Comparison of ENCODE assay signal across 8 cellular contexts in the genomic region with DNA sequence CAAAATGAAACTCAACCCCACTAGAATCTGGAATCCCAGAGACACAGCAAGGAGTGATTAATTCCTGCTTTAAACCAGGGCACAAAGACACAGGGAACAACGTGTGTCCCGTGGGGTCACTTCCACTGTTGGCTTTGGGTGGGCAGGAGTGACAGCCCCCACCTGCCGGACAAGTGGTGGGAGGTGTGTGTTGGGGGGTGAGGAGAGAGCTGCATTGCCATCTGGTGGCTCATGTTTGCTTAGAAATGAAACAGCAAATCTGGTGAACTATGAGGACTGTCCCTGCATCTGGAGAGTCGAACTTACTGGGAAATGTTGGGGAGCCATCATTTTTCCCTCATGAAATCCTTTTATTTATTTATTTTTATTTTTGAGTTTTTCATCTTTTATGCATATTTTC.
DNase-seq lines count a peak whose midpoint lies in the region; ATAC-seq and TF ChIP-seq lines count a peak whose summit lies in the region.

No MANE protein-coding gene starts in this region.

- H3K9me3 ChIP-seq in cardiac muscle cell (ENCODE audit: low read depth) (no peaks in the 10 kb centered on the region), heart left ventricle (no peaks in the 10 kb centered on the region), PC-9 (ENCODE audit: insufficient read depth, low read depth) (no peaks in the 10 kb centered on the region)

- H3K27ac ChIP-seq in cardiac muscle cell (no peak overlapping the region), heart left ventricle (no peak overlapping the region), PC-9 (no peak overlapping the region)

- H3K4me1 Mint-ChIP-seq in type B pancreatic cell (ENCODE audit: unreplicated experiment): peaks cover 21% of the 10 kb centered on the region
- H3K4me1 Mint-ChIP-seq in stimulated activated naive CD8-positive, alpha-beta T cell treated with anti-CD3 and anti-CD28 coated beads, Interleukin-15, amount 100 ng/mL, for 72 hours: no peaks in the 10 kb centered on the region

- TF ChIP-seq CTCF in cardiac muscle cell (IDR thresholded peaks at IDR 0.05; ENCODE audit: low read depth, low read length) (peak; percentile 46), heart left ventricle (IDR thresholded peaks at IDR 0.05) (peak in 6 of 12 donors; percentile 13 to 45 (median 24)), PC-9 (conservative IDR thresholded peaks at IDR 0.05) (peak; percentile 51), fibroblast of pulmonary artery (IDR thresholded peaks at IDR 0.05; ENCODE audit: low read length, missing control alignments) (peak; percentile 48), type B pancreatic cell (conservative IDR thresholded peaks at IDR 0.05) (peak; percentile 40)

- POLR2A ChIA-PET in PC-9 (lab: Charles Lee; ENCODE audit: unreplicated experiment): interaction anchor here (0.7 to 0.8 kb wide), 2 partner anchors 70 to 568 kb away, joined by 6 to 10 read pairs; no protein-coding TSS in a partner anchor

- no peaks in the 10 kb centered on the region for H3K9me3 Mint-ChIP-seq in type B pancreatic cell
- no peaks in the 10 kb centered on the region for H3K9me3 Mint-ChIP-seq in stimulated activated naive CD8-positive, alpha-beta T cell treated with anti-CD3 and anti-CD28 coated beads, Interleukin-15, amount 100 ng/mL, for 72 hours

- no peak for TF ChIP-seq POLR2A in heart left ventricle (IDR thresholded peaks at IDR 0.05)

- H3K79me2 ChIP-seq in PC-9 (ENCODE audit: low read depth): no peaks in the 10 kb centered on the region

- no peak overlapping the region for H3K4me3 ChIP-seq in cardiac muscle cell
- peak overlapping the region in 4 of 12 donors; percentile 15 to 34 (median 22) for H3K4me3 ChIP-seq in heart left ventricle
- H3K4me3 ChIP-seq in PC-9: no peak overlapping the region
- no peak overlapping the region for H3K4me3 ChIP-seq in fibroblast of pulmonary artery (replicated peaks; ENCODE audit: low read depth, low read length)

- H3K4me1 ChIP-seq in cardiac muscle cell (ENCODE audit: low read depth) (peaks cover 11% of the 10 kb centered on the region), heart left ventricle (peaks cover 0 to 6% (median 0%) of the 10 kb centered on the region in 12 donors), PC-9 (replicated peaks; ENCODE audit: insufficient read depth) (peaks cover 9% of the 10 kb centered on the region; the same call in 1 of the 2 replicates)

- H2AFZ ChIP-seq in PC-9: no peak overlapping the region

- 33 to 38% (median 35%) methylated on average over 4 of the region's 4 CpGs for WGBS in heart left ventricle, 4 donors

- no peak overlapping the region for H3K27ac Mint-ChIP-seq in type B pancreatic cell
- H3K27ac Mint-ChIP-seq in stimulated activated naive CD8-positive, alpha-beta T cell treated with anti-CD3 and anti-CD28 coated beads, Interleukin-15, amount 100 ng/mL, for 72 hours: peak overlapping the region in 1 of 2 donors; percentile 72

- no peak for ATAC-seq in heart left ventricle
- no peak for ATAC-seq in GM18502 (IDR thresholded peaks at IDR 0.05; ENCODE audit: poor library complexity, unreplicated experiment)
- ATAC-seq in GM18520 (IDR thresholded peaks at IDR 0.05; ENCODE audit: unreplicated experiment): no peak
- ATAC-seq in stimulated activated naive CD8-positive, alpha-beta T cell treated with anti-CD3 and anti-CD28 coated beads, Interleukin-15, amount 100 ng/mL, for 72 hours: no peak

- no peaks in the 10 kb centered on the region for H3K27me3 ChIP-seq in cardiac muscle cell
- no peaks in the 10 kb centered on the region for H3K27me3 ChIP-seq in heart left ventricle
- no peaks in the 10 kb centered on the region for H3K27me3 ChIP-seq in PC-9 (ENCODE audit: insufficient read depth, low read depth)

- H3K36me3 Mint-ChIP-seq in type B pancreatic cell: no peaks in the 10 kb centered on the region

- peaks cover 2% of the 10 kb centered on the region for H3K27me3 Mint-ChIP-seq in type B pancreatic cell
- H3K27me3 Mint-ChIP-seq in stimulated activated naive CD8-positive, alpha-beta T cell treated with anti-CD3 and anti-CD28 coated beads, Interleukin-15, amount 100 ng/mL, for 72 hours: peaks cover 13% of the 10 kb centered on the region

- peak in 1 of 2 donors; percentile 16 for DNase-seq in cardiac muscle cell (ENCODE audit: low read depth in 1 of 2, low spot score in 1 of 2)
- no peak for DNase-seq in heart left ventricle
- DNase-seq in PC-9: no peak
- peak; percentile 21 for DNase-seq in fibroblast of pulmonary artery (ENCODE audit: low read depth)
- DNase-seq in type B pancreatic cell (ENCODE audit: extremely low spot score, unreplicated experiment): no peak
- no peak for DNase-seq in stimulated activated naive CD8-positive, alpha-beta T cell treated with anti-CD3 and anti-CD28 coated beads, Interleukin-15, amount 100 ng/mL, for 72 hours

- no peaks in the 10 kb centered on the region for H3K36me3 ChIP-seq in cardiac muscle cell
- no peaks in the 10 kb centered on the region for H3K36me3 ChIP-seq in heart left ventricle
- H3K36me3 ChIP-seq in PC-9 (ENCODE audit: low read depth): no peaks in the 10 kb centered on the region

- intact Hi-C loops in heart left ventricle (cut with DNase I): no loop called here
- intact Hi-C loops in PC-9 (cut with micrococcal nuclease; ENCODE audit: unreplicated experiment): no loop called here

- H3K4me2 ChIP-seq in PC-9: peak overlapping the region; percentile 54

- CTCF ChIA-PET in PC-9 (lab: Charles Lee): no interaction called here

- no TSS peak for BruUV-seq in PC-9 (replicated peaks; lab: Mats Ljungman, UMichigan)

- peaks cover 4% of the 10 kb centered on the region; the same call in 1 of the 2 replicates for H3F3A ChIP-seq in PC-9 (ENCODE audit: insufficient read depth, low read depth)

- no peaks in the 10 kb centered on the region for H3K9me2 ChIP-seq in PC-9 (ENCODE audit: insufficient read depth)

- no peaks in the 10 kb centered on the region for H4K20me1 ChIP-seq in PC-9 (ENCODE audit: insufficient read depth)

- no peak overlapping the region for H3K4me3 Mint-ChIP-seq in type B pancreatic cell
- no peak overlapping the region for H3K4me3 Mint-ChIP-seq in stimulated activated naive CD8-positive, alpha-beta T cell treated with anti-CD3 and anti-CD28 coated beads, Interleukin-15, amount 100 ng/mL, for 72 hours
